ENCODE assay signal across 21 cellular contexts in the genomic region with DNA sequence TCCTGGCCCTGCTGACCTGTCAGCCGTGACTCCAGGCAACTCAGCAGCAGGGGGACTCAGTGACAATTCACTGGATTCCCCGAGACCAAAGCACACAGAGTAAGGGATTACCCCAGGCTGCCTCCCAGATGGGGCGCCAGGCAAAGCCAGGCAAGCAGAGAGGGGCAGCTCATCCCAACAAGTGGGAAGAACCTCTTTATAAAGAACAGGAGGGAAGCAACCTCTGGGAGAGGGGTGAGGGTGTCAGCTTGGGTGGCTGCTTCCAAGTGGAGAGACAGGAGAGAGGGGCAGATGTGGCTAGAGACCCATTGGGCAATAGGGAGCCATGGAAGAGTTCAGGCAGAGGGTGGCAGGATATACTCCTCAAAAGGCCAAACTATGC. TPM values are rescaled to one million over a fixed set of nuclear protein-coding genes. Genes with fewer than 3 reads are reported as not detected.
DNase-seq lines count a peak whose midpoint lies in the region; ATAC-seq, FAIRE-seq and TF ChIP-seq lines count a peak whose summit lies in the region.
"Had no signal": no experiment of that assay in that cellular context is flagged by ENCODE, and none has a peak within 500 bp of the region (broad histone marks: within the 10 kb centered on the region; RNA-seq: fewer than 3 reads in every experiment).

No MANE protein-coding gene starts in this region.

- H3K4me3 ChIP-seq in H7 (ENCODE audit: insufficient read depth, low read depth, low read length) (no peak overlapping the region), osteoblast (ENCODE audit: insufficient read depth, low read length) (no peak overlapping the region), body of pancreas (no peak overlapping the region)
- H3K4me3 ChIP-seq: BLaER1, GM23338 had no signal

- H3K27ac ChIP-seq in osteoblast (ENCODE audit: low read depth, low read length) (no peak overlapping the region), body of pancreas (no peak overlapping the region)
- H3K27ac ChIP-seq: BLaER1 had no signal

- no peak overlapping the region for H2AFZ ChIP-seq in osteoblast (ENCODE audit: low read length)
- H2AFZ ChIP-seq: GM23338 had no signal

- no peaks in the 10 kb centered on the region for H3K36me3 ChIP-seq in H7 (replicated peaks; ENCODE audit: control insufficient read depth, insufficient read depth, low read length)
- no peaks in the 10 kb centered on the region for H3K36me3 ChIP-seq in osteoblast (ENCODE audit: insufficient read depth, low read length)
- H3K36me3 ChIP-seq in body of pancreas (replicated peaks in 1 of 2; ENCODE audit: insufficient read depth in 1 of 2, low read depth in 2 of 2) = no peaks in the 10 kb centered on the region
- H3K36me3 ChIP-seq: BLaER1 had no signal

- no peak overlapping the region for H3K4me2 ChIP-seq in osteoblast (ENCODE audit: insufficient read depth, low read length)
- H3K4me2 ChIP-seq: BLaER1, GM23338 had no signal

- H3K36me3 Mint-ChIP-seq in activated naive CD8-positive, alpha-beta T cell treated with anti-CD3 and anti-CD28 coated beads, Interleukin-2, amount 10 ng/mL, durations not matched to agents 7 days and 5 days = no peaks in the 10 kb centered on the region
- H3K36me3 Mint-ChIP-seq in activated naive CD8-positive, alpha-beta T cell treated with anti-CD3 and anti-CD28 coated beads, Interleukin-2, amount 50 U/mL, for 24 hours (ENCODE audit: low read depth) = no peaks in the 10 kb centered on the region
- H3K36me3 Mint-ChIP-seq: CD14-positive monocyte; CD4-positive, alpha-beta memory T cell had no signal

- no peaks in the 10 kb centered on the region for H3K4me1 ChIP-seq in osteoblast (ENCODE audit: insufficient read depth, low read length)
- no peaks in the 10 kb centered on the region for H3K4me1 ChIP-seq in body of pancreas

- no peak for ATAC-seq in activated naive CD8-positive, alpha-beta T cell treated with anti-CD3 and anti-CD28 coated beads, Interleukin-2, amount 10 ng/mL, durations not matched to agents 7 days and 5 days (ENCODE audit: low read depth)
- ATAC-seq in activated naive CD8-positive, alpha-beta T cell treated with anti-CD3 and anti-CD28 coated beads, Interleukin-2, amount 50 U/mL, for 24 hours = no peak
- ATAC-seq in body of pancreas = no peak
- ATAC-seq: GM23338, HCT116 had no signal

- intact Hi-C loops in body of pancreas (cut with DNase I) = no loop called here

- H4K20me1 ChIP-seq in osteoblast (ENCODE audit: insufficient read depth, low read length) = no peaks in the 10 kb centered on the region
- H4K20me1 ChIP-seq: BLaER1 had no signal

- no peak for TF ChIP-seq CTCF in osteoblast (IDR thresholded peaks at IDR 0.05; ENCODE audit: extremely low read depth, low read depth, low read length)
- no peak for TF ChIP-seq CTCF in body of pancreas (IDR thresholded peaks at IDR 0.05)

- peaks cover 2% of the 10 kb centered on the region for H3K9me3 ChIP-seq in osteoblast (ENCODE audit: low read depth, low read length)
- no peaks in the 10 kb centered on the region for H3K9me3 ChIP-seq in body of pancreas

- DNase-seq in activated naive CD8-positive, alpha-beta T cell treated with anti-CD3 and anti-CD28 coated beads, Interleukin-2, amount 10 ng/mL, durations not matched to agents 7 days and 5 days = peak; percentile 17
- DNase-seq in activated naive CD8-positive, alpha-beta T cell treated with anti-CD3 and anti-CD28 coated beads, Interleukin-2, amount 50 U/mL, for 24 hours = no peak
- DNase-seq in H7 (peak; percentile 38), iPS-NIHi11 (ENCODE audit: low spot score) (peak; percentile 6), osteoblast (ENCODE audit: insufficient read length, low spot score, missing footprints) (peak; percentile 18), body of pancreas (no peak), RCC 7860 (ENCODE audit: low spot score) (no peak)
- DNase-seq: 8988T; CD4-positive, alpha-beta memory T cell; DMS153; DMS79; GDM1 had no signal

- H3K27me3 ChIP-seq in H7 (ENCODE audit: control insufficient read depth, insufficient read depth, low read length) (no peaks in the 10 kb centered on the region), osteoblast (ENCODE audit: insufficient read depth, low read length) (no peaks in the 10 kb centered on the region), body of pancreas (no peaks in the 10 kb centered on the region)
- H3K27me3 ChIP-seq: BLaER1 had no signal

- peaks cover 19% of the 10 kb centered on the region for H3K27me3 Mint-ChIP-seq in activated naive CD8-positive, alpha-beta T cell treated with anti-CD3 and anti-CD28 coated beads, Interleukin-2, amount 10 ng/mL, durations not matched to agents 7 days and 5 days
- H3K27me3 Mint-ChIP-seq in activated naive CD8-positive, alpha-beta T cell treated with anti-CD3 and anti-CD28 coated beads, Interleukin-2, amount 50 U/mL, for 24 hours = peaks cover 6% of the 10 kb centered on the region

- no peaks in the 10 kb centered on the region for H3K79me2 ChIP-seq in osteoblast (ENCODE audit: insufficient read depth, low read length)

- no peak for FAIRE-seq in RCC 7860 (lab: Jason Lieb, UNC)
- FAIRE-seq: GM12892, GM18507, H54 had no signal

- POLR2A ChIA-PET in activated naive CD8-positive, alpha-beta T cell treated with anti-CD3 and anti-CD28 coated beads, Interleukin-2, amount 10 ng/mL, durations not matched to agents 7 days and 5 days (lab: Charles Lee) = no interaction called here

- H3K4me1 Mint-ChIP-seq in activated naive CD8-positive, alpha-beta T cell treated with anti-CD3 and anti-CD28 coated beads, Interleukin-2, amount 10 ng/mL, durations not matched to agents 7 days and 5 days = no peaks in the 10 kb centered on the region
- no peaks in the 10 kb centered on the region for H3K4me1 Mint-ChIP-seq in activated naive CD8-positive, alpha-beta T cell treated with anti-CD3 and anti-CD28 coated beads, Interleukin-2, amount 50 U/mL, for 24 hours
- H3K4me1 Mint-ChIP-seq: CD14-positive monocyte; CD4-positive, alpha-beta memory T cell; GM23338 had no signal

- TF ChIP-seq POLR2A in body of pancreas (IDR thresholded peaks at IDR 0.05) = no peak

- H3K4me3 Mint-ChIP-seq in activated naive CD8-positive, alpha-beta T cell treated with anti-CD3 and anti-CD28 coated beads, Interleukin-2, amount 10 ng/mL, durations not matched to agents 7 days and 5 days = no peak overlapping the region
- no peak overlapping the region for H3K4me3 Mint-ChIP-seq in activated naive CD8-positive, alpha-beta T cell treated with anti-CD3 and anti-CD28 coated beads, Interleukin-2, amount 50 U/mL, for 24 hours
- H3K4me3 Mint-ChIP-seq: CD14-positive monocyte; CD4-positive, alpha-beta memory T cell; GM23338 had no signal

- 66 to 81% methylated on average over 3 of the region's 3 CpGs for WGBS in body of pancreas, 2 donors

- H3K9me3 Mint-ChIP-seq in activated naive CD8-positive, alpha-beta T cell treated with anti-CD3 and anti-CD28 coated beads, Interleukin-2, amount 10 ng/mL, durations not matched to agents 7 days and 5 days = peaks cover 10% of the 10 kb centered on the region
- H3K9me3 Mint-ChIP-seq in activated naive CD8-positive, alpha-beta T cell treated with anti-CD3 and anti-CD28 coated beads, Interleukin-2, amount 50 U/mL, for 24 hours = peaks cover 11% of the 10 kb centered on the region

- no peak overlapping the region for H3K27ac Mint-ChIP-seq in activated naive CD8-positive, alpha-beta T cell treated with anti-CD3 and anti-CD28 coated beads, Interleukin-2, amount 10 ng/mL, durations not matched to agents 7 days and 5 days
- no peak overlapping the region for H3K27ac Mint-ChIP-seq in activated naive CD8-positive, alpha-beta T cell treated with anti-CD3 and anti-CD28 coated beads, Interleukin-2, amount 50 U/mL, for 24 hours
- H3K27ac Mint-ChIP-seq: CD14-positive monocyte; CD4-positive, alpha-beta memory T cell; GM23338 had no signal

RNA-seq across cellular contexts. Expression of a gene that starts 1.2 kb away (rescaled TPM):
- total RNA-seq in activated naive CD8-positive, alpha-beta T cell treated with anti-CD3 and anti-CD28 coated beads, Interleukin-2, amount 10 ng/mL, durations not matched to agents 7 days and 5 days = not detected
- not detected in 2 replicates for total RNA-seq in H7 (2014; rRNA removed; shearing (Covaris generic))
- total RNA-seq in osteoblast (not detected in 2 replicates), body of pancreas (not detected)
- total RNA-seq: A673; CD4-positive, alpha-beta memory T cell; Daoy; GM23338 had no signal

RNA-seq across cellular contexts. Expression of a gene that starts 36.5 kb away (rescaled TPM):
- not detected for total RNA-seq in activated naive CD8-positive, alpha-beta T cell treated with anti-CD3 and anti-CD28 coated beads, Interleukin-2, amount 10 ng/mL, durations not matched to agents 7 days and 5 days
- 0.67 TPM in 1 of 2 replicates, not detected in the other for total RNA-seq in H7 (2014; rRNA removed; shearing (Covaris generic))
- total RNA-seq in osteoblast (not detected in 2 replicates), body of pancreas (not detected)
- total RNA-seq: A673; CD4-positive, alpha-beta memory T cell; Daoy; GM23338 had no signal

Comparison
In these comparisons a context has a peak if more than half of its experiments do, and no peak if none do; other contexts are left out.
1. DNase-seq: peak in activated naive CD8-positive, alpha-beta T cell treated with anti-CD3 and anti-CD28 coated beads, Interleukin-2, amount 10 ng/mL, durations not matched to agents 7 days and 5 days (single experiment), H7 (single experiment), iPS-NIHi11 (single experiment) and osteoblast (single experiment); none in activated naive CD8-positive, alpha-beta T cell treated with anti-CD3 and anti-CD28 coated beads, Interleukin-2, amount 50 U/mL, for 24 hours (single experiment), body of pancreas (0 of 4) and RCC 7860 (single experiment).